In the genomic region with DNA sequence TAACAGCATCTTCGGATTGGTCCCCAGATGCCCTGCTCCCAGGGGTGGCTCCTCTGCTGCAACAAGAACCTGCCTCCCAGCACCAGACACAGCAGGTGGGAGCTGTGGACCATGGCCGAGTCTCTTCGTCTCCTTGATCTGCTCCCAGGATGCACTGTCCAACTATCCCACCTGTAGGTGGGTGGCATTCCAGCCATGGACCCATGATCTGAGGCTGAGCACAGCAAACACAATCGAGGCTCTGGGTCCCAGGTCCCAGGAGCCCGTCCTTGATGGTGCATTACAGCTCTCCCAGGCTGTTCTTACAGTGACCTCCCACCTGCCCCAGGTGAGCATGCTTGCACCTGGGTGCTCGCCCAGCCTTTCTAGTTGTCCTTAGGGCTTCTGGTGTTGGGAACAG, we compare ENCODE assay signal across 10 cellular contexts. TPM values are rescaled to one million over a fixed set of nuclear protein-coding genes. Genes with fewer than 3 reads are reported as not detected.
A peak's percentile ranks its signal among the peaks of the same experiment; 100 is the strongest.
DNase-seq lines count a peak whose midpoint lies in the region; ATAC-seq and TF ChIP-seq lines count a peak whose summit lies in the region.
"Had no signal": no experiment of that assay in that cellular context is flagged by ENCODE, and none has a peak within 500 bp of the region (broad histone marks: within the 10 kb centered on the region; RNA-seq: fewer than 3 reads in every experiment).

No MANE protein-coding gene starts in this region.

- H3K9me3 Mint-ChIP-seq in activated T-cell treated with anti-CD3 and anti-CD28 coated beads, Interleukin-2, amount 50 U/mL, for 4 hours: no peaks in the 10 kb centered on the region
- peaks cover 0 to 2% (median 0%) of the 10 kb centered on the region in 7 donors for H3K9me3 Mint-ChIP-seq in CD14-positive monocyte

- no peaks in the 10 kb centered on the region for H3K36me3 ChIP-seq in skeletal muscle satellite cell (ENCODE audit: insufficient read depth, low read length)

- H3K4me3 ChIP-seq in epithelial cell of proximal tubule (ENCODE audit: low read depth, low read length) (peak overlapping the region; percentile 96), skeletal muscle satellite cell (ENCODE audit: low read length) (no peak overlapping the region)

- no peak overlapping the region for H3K9ac ChIP-seq in skeletal muscle satellite cell (ENCODE audit: low read depth, low read length)

- no peaks in the 10 kb centered on the region for H3K36me3 Mint-ChIP-seq in activated T-cell treated with anti-CD3 and anti-CD28 coated beads, Interleukin-2, amount 50 U/mL, for 4 hours (ENCODE audit: insufficient read depth)
- peaks cover 0 to 3% of the 10 kb centered on the region in 2 donors for H3K36me3 Mint-ChIP-seq in CD14-positive monocyte

- H3K4me3 Mint-ChIP-seq in activated T-cell treated with anti-CD3 and anti-CD28 coated beads, Interleukin-2, amount 50 U/mL, for 4 hours: peak overlapping the region; percentile 90
- H3K4me3 Mint-ChIP-seq in CD14-positive monocyte: no peak overlapping the region

- peak overlapping the region; percentile 98; the same call in 1 of the 2 replicates for H3K27ac ChIP-seq in RWPE1

- CTCF ChIA-PET in RWPE1 (lab: Yijun Ruan, JAX): no interaction called here

- no peaks in the 10 kb centered on the region for H3K27me3 ChIP-seq in skeletal muscle satellite cell (ENCODE audit: control insufficient read depth, insufficient read depth, low read length)

- H3K4me1 ChIP-seq in skeletal muscle satellite cell (ENCODE audit: control insufficient read depth, insufficient read depth, low read length): peaks cover 17% of the 10 kb centered on the region

- ATAC-seq in activated T-cell treated with anti-CD3 and anti-CD28 coated beads, Interleukin-2, amount 50 U/mL, for 4 hours: no peak
- ATAC-seq in GM19395 (IDR thresholded peaks at IDR 0.05; ENCODE audit: unreplicated experiment): no peak

- H3K27me3 Mint-ChIP-seq in activated T-cell treated with anti-CD3 and anti-CD28 coated beads, Interleukin-2, amount 50 U/mL, for 4 hours (ENCODE audit: low read depth): no peaks in the 10 kb centered on the region
- peaks cover 0 to 2% (median 0%) of the 10 kb centered on the region in 3 donors for H3K27me3 Mint-ChIP-seq in CD14-positive monocyte (ENCODE audit: low read depth in 3 of 3)

- H3K27ac Mint-ChIP-seq in CD14-positive monocyte: no peak overlapping the region

- H3K9me3 ChIP-seq in skeletal muscle satellite cell (replicated peaks; ENCODE audit: low read length): no peaks in the 10 kb centered on the region

- peaks cover 20% of the 10 kb centered on the region for H3K4me1 Mint-ChIP-seq in activated T-cell treated with anti-CD3 and anti-CD28 coated beads, Interleukin-2, amount 50 U/mL, for 4 hours (ENCODE audit: low read depth)
- peaks cover 19% of the 10 kb centered on the region for H3K4me1 Mint-ChIP-seq in CD14-positive monocyte

- DNase-seq in activated T-cell treated with anti-CD3 and anti-CD28 coated beads, Interleukin-2, amount 50 U/mL, for 4 hours: no peak
- no peak for DNase-seq in activated T-cell treated with anti-CD3 and anti-CD28 coated beads for 4 hours
- DNase-seq in RWPE1 (ENCODE audit: low spot score): no peak
- no peak for DNase-seq in epithelial cell of proximal tubule (ENCODE audit: low read depth)
- DNase-seq in T-helper 9 cell: no peak
- DNase-seq in CD14-positive monocyte (ENCODE audit: low spot score): no peak
- DNase-seq: SW 1271 had no signal

- POLR2A ChIA-PET in RWPE1 (lab: Yijun Ruan, JAX; ENCODE audit: low non-redundant PET): interaction anchor here (0.6 to 0.8 kb wide), 2 partner anchors 14 to 147 kb away, joined by 3 read pairs; no protein-coding TSS in a partner anchor

- intact Hi-C loops in CD14-positive monocyte (cut with micrococcal nuclease): no loop called here

- H3K4me2 ChIP-seq in skeletal muscle satellite cell (ENCODE audit: low read length): peak overlapping the region; percentile 94

- no peak for TF ChIP-seq CTCF in RWPE1 (conservative IDR thresholded peaks at IDR 0.05; ENCODE audit: low read depth)
- no peak for TF ChIP-seq CTCF in epithelial cell of proximal tubule (conservative IDR thresholded peaks at IDR 0.05; ENCODE audit: low read depth, low read length)
- TF ChIP-seq CTCF in CD14-positive monocyte (IDR thresholded peaks at IDR 0.05): no peak

RNA-seq across cellular contexts. Expression of gene ZNF837, which starts 1.6 kb away (rescaled TPM):
- total RNA-seq in activated T-cell treated with anti-CD3 and anti-CD28 coated beads, Interleukin-2, amount 50 U/mL, for 4 hours: 1 to 10 TPM; 1.2 to 2.1 (median 1.8) TPM
- 2.4 and 11.5 TPM in 2 replicates for total RNA-seq in epithelial cell of proximal tubule
- total RNA-seq in skeletal muscle satellite cell (2012; rRNA removed): 3.0 and 3.5 TPM in 2 replicates
- under 1 TPM; 0.13 to 0.72 TPM for polyA plus RNA-seq in CD14-positive monocyte

RNA-seq across cellular contexts. Expression of gene RPS5, which starts 7.8 kb away (rescaled TPM):
- total RNA-seq in activated T-cell treated with anti-CD3 and anti-CD28 coated beads, Interleukin-2, amount 50 U/mL, for 4 hours: 1,000 to 10,000 TPM; 2,106 to 2,287 (median 2,120) TPM
- total RNA-seq in epithelial cell of proximal tubule: 1,628 and 2,421 TPM in 2 replicates
- total RNA-seq in skeletal muscle satellite cell (2012; rRNA removed): 2,148 and 2,374 TPM in 2 replicates
- polyA plus RNA-seq in CD14-positive monocyte: 100 to 1,000 TPM; 485 to 580 TPM

RNA-seq across cellular contexts. Expression of gene RNF225, which starts 16.2 kb away (rescaled TPM):
- 1 to 10 TPM; 2.5 to 3.2 (median 2.5) TPM for total RNA-seq in activated T-cell treated with anti-CD3 and anti-CD28 coated beads, Interleukin-2, amount 50 U/mL, for 4 hours
- not detected in 2 replicates for total RNA-seq in epithelial cell of proximal tubule
- total RNA-seq in skeletal muscle satellite cell (2012; rRNA removed): 0.66 and 0.76 TPM in 2 replicates
- polyA plus RNA-seq in CD14-positive monocyte: not detected
- total RNA-seq: lung microvascular endothelial cell had no signal

RNA-seq across cellular contexts. Expression of gene ZNF497, which starts 16.7 kb away (rescaled TPM):
- under 1 TPM; 0.55 to 0.99 (median 0.98) TPM for total RNA-seq in activated T-cell treated with anti-CD3 and anti-CD28 coated beads, Interleukin-2, amount 50 U/mL, for 4 hours
- 0.06 and 0.14 TPM in 2 replicates for total RNA-seq in epithelial cell of proximal tubule
- 0.22 and 0.51 TPM in 2 replicates for total RNA-seq in skeletal muscle satellite cell (2012; rRNA removed)
- under 1 TPM; 0.28 to 0.41 TPM for polyA plus RNA-seq in CD14-positive monocyte

RNA-seq across cellular contexts. Expression of gene A1BG, which starts 26.0 kb away (rescaled TPM):
- total RNA-seq in activated T-cell treated with anti-CD3 and anti-CD28 coated beads, Interleukin-2, amount 50 U/mL, for 4 hours: 10 to 100 TPM in 2 of 3 donors, 1 to 10 TPM in 1; 9.0 to 12.0 (median 11.5) TPM
- total RNA-seq in epithelial cell of proximal tubule: 2.7 and 20.1 TPM in 2 replicates
- total RNA-seq in skeletal muscle satellite cell (2012; rRNA removed): 10.5 and 13.9 TPM in 2 replicates
- 10 to 100 TPM; 30.2 to 54.5 TPM for polyA plus RNA-seq in CD14-positive monocyte
